In the genomic region with DNA sequence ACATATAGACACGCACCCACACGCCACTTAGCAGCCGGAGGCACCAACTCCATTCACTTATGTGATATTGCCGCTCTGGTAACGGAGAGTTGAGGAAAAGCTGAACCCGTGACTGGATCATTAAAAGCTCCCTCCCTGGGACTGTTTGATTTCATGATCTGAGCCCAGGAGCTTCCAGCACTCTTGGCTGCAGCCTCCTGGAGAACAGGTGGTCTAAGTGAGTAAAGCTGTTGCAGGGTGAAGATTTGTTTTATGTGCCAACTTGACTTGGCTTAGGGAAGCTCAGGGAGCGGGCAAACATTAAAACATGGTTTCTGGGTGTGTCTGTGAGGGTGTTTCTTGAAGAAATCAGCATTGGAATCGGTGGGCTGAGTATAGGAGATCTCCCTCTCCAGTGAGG, we compare ENCODE assay signal across 17 cellular contexts. TPM values are rescaled to one million over a fixed set of nuclear protein-coding genes. Genes with fewer than 3 reads are reported as not detected.
DNase-seq lines count a peak whose midpoint lies in the region; ATAC-seq lines count a peak whose summit lies in the region.
"Had no signal": no experiment of that assay in that cellular context is flagged by ENCODE, and none has a peak within 500 bp of the region (broad histone marks: within the 10 kb centered on the region; RNA-seq: fewer than 3 reads in every experiment).

No MANE protein-coding gene starts in this region.

- peaks cover 15 to 28% (median 25%) of the 10 kb centered on the region in 11 experiments; a peak in 21 of 22 replicates for H3K9me3 ChIP-seq in BLaER1 treated with 17β-estradiol and CSF1 and Interleukin-3, amounts not matched to agents 10 nM and 100 nM (replicated peaks in 1 of 11)
- H3K9me3 ChIP-seq: HAP-1 had no signal

- H3K4me2 ChIP-seq in BLaER1 treated with 17β-estradiol and CSF1 and Interleukin-3, amounts not matched to agents 10 nM and 100 nM = peak overlapping the region in 8 of 11 experiments; percentile 14 to 62 (median 47); a peak in 14 of 22 replicates

- peak; percentile 71 for DNase-seq in DMS79 treated with DMSO at 0.1 percent for 48 hours (lab: John Stamatoyannopoulos, UW)
- peak; percentile 28 for DNase-seq in NCI-H524 treated with DMSO at 0.1 percent for 48 hours (lab: John Stamatoyannopoulos, UW)
- DNase-seq in anterior cingulate cortex (lab: John Stamatoyannopoulos, UW) = no peak
- no peak for DNase-seq in left lobe of liver (ENCODE audit: low spot score)
- DNase-seq: CD4-positive, alpha-beta T cell; CD8-positive, alpha-beta memory T cell; DMS 273 treated with DMSO at 0.1 percent for 48 hours; DND-41; GDM1; GOT3; HFFc6 had no signal

- no peak overlapping the region for H3K9ac ChIP-seq in BLaER1 treated with 17β-estradiol and CSF1 and Interleukin-3, amounts not matched to agents 10 nM and 100 nM

- H3K4me3 ChIP-seq in BLaER1 treated with 17β-estradiol and CSF1 and Interleukin-3, amounts not matched to agents 10 nM and 100 nM = no peak overlapping the region
- H3K4me3 ChIP-seq: GM12878, HAP-1 had no signal

- no peaks in the 10 kb centered on the region for H4K20me1 ChIP-seq in BLaER1 treated with 17β-estradiol and CSF1 and Interleukin-3, amounts not matched to agents 10 nM and 100 nM

- H3K36me3 ChIP-seq in BLaER1 treated with 17β-estradiol and CSF1 and Interleukin-3, amounts not matched to agents 10 nM and 100 nM = no peaks in the 10 kb centered on the region
- H3K36me3 ChIP-seq: HAP-1 had no signal

- no peak for ATAC-seq in left lobe of liver
- ATAC-seq in GM21529 (IDR thresholded peaks at IDR 0.05; ENCODE audit: unreplicated experiment) = no peak
- ATAC-seq: GM12878 had no signal

- H3K27me3 ChIP-seq in BLaER1 treated with 17β-estradiol and CSF1 and Interleukin-3, amounts not matched to agents 10 nM and 100 nM = no peaks in the 10 kb centered on the region

- peaks cover 0 to 14% (median 12%) of the 10 kb centered on the region in 10 experiments; a peak in 16 of 20 replicates for H3K4me1 ChIP-seq in BLaER1 treated with 17β-estradiol and CSF1 and Interleukin-3, amounts not matched to agents 10 nM and 100 nM
- H3K4me1 ChIP-seq: HAP-1 had no signal

- no peak overlapping the region for H3K27ac ChIP-seq in BLaER1 treated with 17β-estradiol and CSF1 and Interleukin-3, amounts not matched to agents 10 nM and 100 nM

RNA-seq across cellular contexts. Expression of a gene that starts 16.9 kb away (rescaled TPM):
- 0.10 TPM for total RNA-seq in left lobe of liver
- total RNA-seq: A172; A673; CD4-positive, alpha-beta T cell; CD8-positive, alpha-beta memory T cell; GM12878; HFFc6 had no signal

Comparison
In these comparisons a context has a peak if more than half of its experiments do, and no peak if none do; other contexts are left out.
1. DNase-seq: peak in DMS79 treated with DMSO at 0.1 percent for 48 hours (single experiment) and NCI-H524 treated with DMSO at 0.1 percent for 48 hours (single experiment); none in anterior cingulate cortex (0 of 58) and left lobe of liver (single experiment).